In genomic region chr18:61474918-61475317, GRCh38 we compare ENCODE assay signal across 9 cellular contexts.
"Had no signal": no experiment of that assay in that cellular context is flagged by ENCODE, and none has a peak within 500 bp of the region (broad histone marks: within the 10 kb centered on the region; RNA-seq: fewer than 3 reads in every experiment).

No MANE protein-coding gene starts in this region.

- H3K4me3 ChIP-seq: GM23248, HAP-1, K562 had no signal

- H3K4me1 ChIP-seq: HAP-1 had no signal

- H3K9me3 ChIP-seq: HAP-1 had no signal

- H2AFZ ChIP-seq: GM23248 had no signal

- H3K36me3 ChIP-seq: HAP-1 had no signal

- H3K4me3 Mint-ChIP-seq: HFFc6 had no signal

- ATAC-seq: HCT116, K562 had no signal

- H3K27ac Mint-ChIP-seq: HFFc6 had no signal

- H3K27ac ChIP-seq: GM23248 had no signal

- DNase-seq: GM23248, GOT3, H7, HFFc6, IMR-90, KG1 had no signal

- H3K9ac ChIP-seq: GM23248 had no signal

- H3K9me3 Mint-ChIP-seq: HFFc6 had no signal
